In genomic region chr16:19113577-19114358, GRCh38 we compare ENCODE assay signal across 8 cellular contexts. TPM values are rescaled to one million over a fixed set of nuclear protein-coding genes. Genes with fewer than 3 reads are reported as not detected.
A peak's percentile ranks its signal among the peaks of the same experiment; 100 is the strongest.
DNase-seq lines count a peak whose midpoint lies in the region; TF ChIP-seq lines count a peak whose summit lies in the region.

TSS of gene ITPRIPL2 (plus strand) at chr16:19113964. CDS start at chr16:19114462, 498 bp downstream.

- TF ChIP-seq CTCF in fibroblast of mammary gland (conservative IDR thresholded peaks at IDR 0.05; ENCODE audit: control insufficient read depth, insufficient read depth, low read depth, low read length), result no peak
- TF ChIP-seq CTCF in vagina (IDR thresholded peaks at IDR 0.05), result no peak

- H3K9ac ChIP-seq in HUES64 (ENCODE audit: low read depth, low read length), result peak within 1 kb of the TSS; percentile 75
- peak within 1 kb of the TSS; percentile 57 for H3K9ac ChIP-seq in muscle layer of colon (ENCODE audit: low read length)

- no peak for DNase-seq in activated CD8-positive, alpha-beta memory T cell treated with anti-CD3 and anti-CD28 coated beads, Interleukin-2, amount 50 U/mL, for 4 hours
- DNase-seq in activated CD4-positive, alpha-beta memory T cell treated with anti-CD3 and anti-CD28 coated beads, Interleukin-2, amount 10 ng/mL, durations not matched to agents 7 days and 5 days, result peak; percentile 38
- DNase-seq in fibroblast of mammary gland (ENCODE audit: low read depth) (peak; percentile 91), vagina (ENCODE audit: extremely low spot score in 2 of 2) (no peak), NCI-H345 treated with DMSO at 0.1 percent for 48 hours (lab: John Stamatoyannopoulos, UW; ENCODE audit: unreplicated experiment) (no peak)

- H3K27ac Mint-ChIP-seq in activated CD4-positive, alpha-beta memory T cell treated with anti-CD3 and anti-CD28 coated beads, Interleukin-2, amount 10 ng/mL, durations not matched to agents 7 days and 5 days, result peak within 1 kb of the TSS; percentile 72

- H3K4me3 ChIP-seq in HUES64 (ENCODE audit: low read length) (peak within 1 kb of the TSS; percentile 59), fibroblast of mammary gland (ENCODE audit: control insufficient read depth, low read depth, low read length) (peak within 1 kb of the TSS; percentile 71), muscle layer of colon (ENCODE audit: low read depth in 1 of 2, low read length in 2 of 2) (peak within 1 kb of the TSS; percentile 74 to 88), vagina (peak within 1 kb of the TSS; percentile 67 to 84)

- peaks cover 12% of the 10 kb centered on the region for H3K27me3 Mint-ChIP-seq in activated CD4-positive, alpha-beta memory T cell treated with anti-CD3 and anti-CD28 coated beads, Interleukin-2, amount 10 ng/mL, durations not matched to agents 7 days and 5 days

- peak within 1 kb of the TSS; percentile 77 for H3K4me3 Mint-ChIP-seq in activated CD4-positive, alpha-beta memory T cell treated with anti-CD3 and anti-CD28 coated beads, Interleukin-2, amount 10 ng/mL, durations not matched to agents 7 days and 5 days

- CTCF ChIA-PET in activated CD8-positive, alpha-beta memory T cell treated with anti-CD3 and anti-CD28 coated beads for 36 hours (lab: Charles Lee), result no interaction called here
- CTCF ChIA-PET in activated CD4-positive, alpha-beta memory T cell treated with anti-CD3 and anti-CD28 coated beads, Interleukin-2, amount 10 ng/mL, durations not matched to agents 7 days and 5 days (lab: Charles Lee), result interaction anchor here (2.8 kb wide), 1 partner anchor 28 kb away, joined by 9 read pairs; no protein-coding TSS in a partner anchor

- H3K9me3 ChIP-seq in HUES64 (ENCODE audit: insufficient read depth, low read depth, low read length), result no peaks in the 10 kb centered on the region
- H3K9me3 ChIP-seq in muscle layer of colon (ENCODE audit: low read length), result no peaks in the 10 kb centered on the region
- no peaks in the 10 kb centered on the region for H3K9me3 ChIP-seq in vagina

- peaks cover 52% of the 10 kb centered on the region for H3K27me3 ChIP-seq in HUES64 (ENCODE audit: insufficient read depth, low read length)
- H3K27me3 ChIP-seq in muscle layer of colon (ENCODE audit: control insufficient read depth in 1 of 2, insufficient read depth in 2 of 2, low read length in 2 of 2), result no peaks in the 10 kb centered on the region
- H3K27me3 ChIP-seq in vagina, result no peaks in the 10 kb centered on the region

- H3K4me1 ChIP-seq in HUES64 (ENCODE audit: insufficient read depth, low read length) (peaks cover 21% of the 10 kb centered on the region), muscle layer of colon (ENCODE audit: insufficient read depth, low read length) (peaks cover 31% of the 10 kb centered on the region), vagina (peaks cover 54% of the 10 kb centered on the region)

- peaks cover 5% of the 10 kb centered on the region for H3K36me3 Mint-ChIP-seq in activated CD4-positive, alpha-beta memory T cell treated with anti-CD3 and anti-CD28 coated beads, Interleukin-2, amount 10 ng/mL, durations not matched to agents 7 days and 5 days (ENCODE audit: low read depth)

- POLR2A ChIA-PET in activated CD8-positive, alpha-beta memory T cell treated with anti-CD3 and anti-CD28 coated beads for 36 hours (lab: Charles Lee), result interaction anchor here (1.0 kb wide), 1 partner anchor 326 kb away, joined by 3 read pairs; no protein-coding TSS in a partner anchor
- POLR2A ChIA-PET in activated CD4-positive, alpha-beta memory T cell treated with anti-CD3 and anti-CD28 coated beads, Interleukin-2, amount 10 ng/mL, durations not matched to agents 7 days and 5 days (lab: Charles Lee), result interaction anchor here (1.0 to 2.5 kb wide), 5 partner anchors 13 to 410 kb away, joined by 3 to 10 read pairs (median 6); partner anchors contain the start of genes CCP110 and COQ7

- no peaks in the 10 kb centered on the region for H3K9me3 Mint-ChIP-seq in activated CD4-positive, alpha-beta memory T cell treated with anti-CD3 and anti-CD28 coated beads, Interleukin-2, amount 10 ng/mL, durations not matched to agents 7 days and 5 days

- TF ChIP-seq POLR2A in vagina (IDR thresholded peaks at IDR 0.05), result peak in 1 of 2 donors; percentile 49

- peaks cover 40% of the 10 kb centered on the region for H3K4me1 Mint-ChIP-seq in activated CD4-positive, alpha-beta memory T cell treated with anti-CD3 and anti-CD28 coated beads, Interleukin-2, amount 10 ng/mL, durations not matched to agents 7 days and 5 days

- intact Hi-C loops in vagina (cut with DNase I), result no loop called here

- H3K27ac ChIP-seq in HUES64 (ENCODE audit: low read depth, low read length), result no peak within 1 kb of the TSS
- peak within 1 kb of the TSS; percentile 89 for H3K27ac ChIP-seq in muscle layer of colon (ENCODE audit: low read depth, low read length)
- H3K27ac ChIP-seq in vagina, result peak within 1 kb of the TSS; percentile 94

- H3K36me3 ChIP-seq in HUES64 (ENCODE audit: insufficient read depth, low read length) (no peaks in the 10 kb centered on the region), muscle layer of colon (ENCODE audit: insufficient read depth, low read length) (peaks cover 13% of the 10 kb centered on the region), vagina (no peaks in the 10 kb centered on the region)

- WGBS in HUES64, result 6% methylated on average over 72 of the region's 74 CpGs

RNA-seq across cellular contexts. Expression of gene ITPRIPL2, which starts in this region (rescaled TPM):
- 10 to 100 TPM; 11.5 to 13.7 TPM for total RNA-seq in activated CD8-positive, alpha-beta memory T cell treated with anti-CD3 and anti-CD28 coated beads for 36 hours
- 1.9 TPM for polyA plus RNA-seq in HUES64 (2013, experiment 1 of 2)
- polyA plus RNA-seq in HUES64 (2013, experiment 2 of 2), result 2.7 TPM
- total RNA-seq in activated CD4-positive, alpha-beta memory T cell treated with anti-CD3 and anti-CD28 coated beads, Interleukin-2, amount 10 ng/mL, durations not matched to agents 7 days and 5 days, result 10 to 100 TPM; 11.1 to 11.2 TPM
- 71.2 TPM for total RNA-seq in vagina

Comparison
In these comparisons a context has a peak if more than half of its experiments do, and no peak if none do; other contexts are left out.
1. DNase-seq: peak in activated CD4-positive, alpha-beta memory T cell treated with anti-CD3 and anti-CD28 coated beads, Interleukin-2, amount 10 ng/mL, durations not matched to agents 7 days and 5 days (single experiment) and fibroblast of mammary gland (single experiment); none in activated CD8-positive, alpha-beta memory T cell treated with anti-CD3 and anti-CD28 coated beads, Interleukin-2, amount 50 U/mL, for 4 hours (single experiment), vagina (0 of 2) and NCI-H345 treated with DMSO at 0.1 percent for 48 hours (single experiment).
2. Peak in every context shown above with its lines, with median percentiles within 50 percentile points of each other: H3K4me3 ChIP-seq.